In the genomic region with DNA sequence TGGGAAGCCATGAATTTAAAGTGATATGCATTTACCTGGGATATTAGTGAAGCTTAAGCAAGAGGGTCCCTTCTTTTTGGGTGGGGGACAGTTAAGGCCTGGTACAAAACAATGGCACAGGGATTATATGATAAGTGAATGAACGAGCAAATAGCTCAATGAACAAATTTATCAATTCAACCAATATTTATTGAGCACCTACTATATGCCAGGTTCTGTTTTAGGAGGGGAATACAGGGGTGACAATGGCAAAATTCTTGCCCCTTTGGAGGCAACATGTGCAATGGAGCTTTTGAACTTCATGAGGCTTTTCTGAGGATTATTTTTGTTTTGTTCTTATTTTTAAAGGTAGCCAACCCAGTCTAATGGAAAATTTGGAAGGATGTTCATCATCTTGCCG, we compare ENCODE assay signal across 1 cellular context.
A peak's percentile ranks its signal among the peaks of the same experiment; 100 is the strongest.
TF ChIP-seq lines count a peak whose summit lies in the region.

No MANE protein-coding gene starts in this region.

TF ChIP-seq in HEK293, 187 proteins besides CTCF, POLR2A, EP300 and RAD21:
- TF ChIP-seq, protein P1, sequence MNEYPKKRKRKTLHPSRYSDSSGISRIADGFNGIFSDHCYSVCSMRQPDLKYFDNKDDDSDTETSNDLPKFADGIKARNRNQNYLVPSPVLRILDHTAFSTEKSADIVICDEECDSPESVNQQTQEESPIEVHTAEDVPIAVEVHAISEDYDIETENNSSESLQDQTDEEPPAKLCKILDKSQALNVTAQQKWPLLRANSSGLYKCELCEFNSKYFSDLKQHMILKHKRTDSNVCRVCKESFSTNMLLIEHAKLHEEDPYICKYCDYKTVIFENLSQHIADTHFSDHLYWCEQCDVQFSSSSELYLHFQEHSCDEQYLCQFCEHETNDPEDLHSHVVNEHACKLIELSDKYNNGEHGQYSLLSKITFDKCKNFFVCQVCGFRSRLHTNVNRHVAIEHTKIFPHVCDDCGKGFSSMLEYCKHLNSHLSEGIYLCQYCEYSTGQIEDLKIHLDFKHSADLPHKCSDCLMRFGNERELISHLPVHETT (tag by site-specific recombination; IDR thresholded peaks at IDR 0.05): no peak
- TF ChIP-seq ZNF654 (tag by site-specific recombination; IDR thresholded peaks at IDR 0.05; ENCODE audit: low read depth) (no peak), ZNF664 (tag by site-specific recombination; IDR thresholded peaks at IDR 0.05) (peak; percentile 91), ZNF768 (tag by site-specific recombination; IDR thresholded peaks at IDR 0.05) (no peak), ZBTB20 (tag by site-specific recombination; IDR thresholded peaks at IDR 0.05) (no peak), SCRT2 (tag by site-specific recombination; IDR thresholded peaks at IDR 0.05) (0 out of 2 replicates have a peak, but pooled peaks have one; percentile 1)
- TF ChIP-seq, protein P2, sequence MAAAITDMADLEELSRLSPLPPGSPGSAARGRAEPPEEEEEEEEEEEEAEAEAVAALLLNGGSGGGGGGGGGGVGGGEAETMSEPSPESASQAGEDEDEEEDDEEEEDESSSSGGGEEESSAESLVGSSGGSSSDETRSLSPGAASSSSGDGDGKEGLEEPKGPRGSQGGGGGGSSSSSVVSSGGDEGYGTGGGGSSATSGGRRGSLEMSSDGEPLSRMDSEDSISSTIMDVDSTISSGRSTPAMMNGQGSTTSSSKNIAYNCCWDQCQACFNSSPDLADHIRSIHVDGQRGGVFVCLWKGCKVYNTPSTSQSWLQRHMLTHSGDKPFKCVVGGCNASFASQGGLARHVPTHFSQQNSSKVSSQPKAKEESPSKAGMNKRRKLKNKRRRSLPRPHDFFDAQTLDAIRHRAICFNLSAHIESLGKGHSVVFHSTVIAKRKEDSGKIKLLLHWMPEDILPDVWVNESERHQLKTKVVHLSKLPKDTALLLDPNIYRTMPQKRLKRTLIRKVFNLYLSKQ (tag by site-specific recombination; IDR thresholded peaks at IDR 0.05; ENCODE audit: borderline replicate concordance): no peak
- TF ChIP-seq, protein P3, sequence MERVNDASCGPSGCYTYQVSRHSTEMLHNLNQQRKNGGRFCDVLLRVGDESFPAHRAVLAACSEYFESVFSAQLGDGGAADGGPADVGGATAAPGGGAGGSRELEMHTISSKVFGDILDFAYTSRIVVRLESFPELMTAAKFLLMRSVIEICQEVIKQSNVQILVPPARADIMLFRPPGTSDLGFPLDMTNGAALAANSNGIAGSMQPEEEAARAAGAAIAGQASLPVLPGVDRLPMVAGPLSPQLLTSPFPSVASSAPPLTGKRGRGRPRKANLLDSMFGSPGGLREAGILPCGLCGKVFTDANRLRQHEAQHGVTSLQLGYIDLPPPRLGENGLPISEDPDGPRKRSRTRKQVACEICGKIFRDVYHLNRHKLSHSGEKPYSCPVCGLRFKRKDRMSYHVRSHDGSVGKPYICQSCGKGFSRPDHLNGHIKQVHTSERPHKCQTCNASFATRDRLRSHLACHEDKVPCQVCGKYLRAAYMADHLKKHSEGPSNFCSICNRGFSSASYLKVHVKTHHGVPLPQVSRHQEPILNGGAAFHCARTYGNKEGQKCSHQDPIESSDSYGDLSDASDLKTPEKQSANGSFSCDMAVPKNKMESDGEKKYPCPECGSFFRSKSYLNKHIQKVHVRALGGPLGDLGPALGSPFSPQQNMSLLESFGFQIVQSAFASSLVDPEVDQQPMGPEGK (tag by site-specific recombination; IDR thresholded peaks at IDR 0.05): no peak
TF ChIP-seq in HEK293: peak in this region for 2.
